In genomic region chr14:22885975-22886374, GRCh38 we compare ENCODE assay signal across 8 cellular contexts. TPM values are rescaled to one million over a fixed set of nuclear protein-coding genes. Genes with fewer than 3 reads are reported as not detected.
DNase-seq lines count a peak whose midpoint lies in the region; ATAC-seq and TF ChIP-seq lines count a peak whose summit lies in the region.
"Had no signal": no experiment of that assay in that cellular context is flagged by ENCODE, and none has a peak within 500 bp of the region (broad histone marks: within the 10 kb centered on the region; RNA-seq: fewer than 3 reads in every experiment).

No MANE protein-coding gene starts in this region.

- H4K20me1 ChIP-seq in H9 (ENCODE audit: control insufficient read depth, insufficient read depth, insufficient read length) (no peaks in the 10 kb centered on the region), hepatocyte (ENCODE audit: insufficient read depth, poor library complexity, severe bottlenecking) (no peaks in the 10 kb centered on the region), smooth muscle cell (ENCODE audit: low read depth) (no peaks in the 10 kb centered on the region)

- H3K23ac ChIP-seq in H9 (ENCODE audit: insufficient read length, low read depth, low read length), result no peak overlapping the region

- H2BK12ac ChIP-seq in H9 (ENCODE audit: insufficient read length, low read depth, low read length), result no peak overlapping the region

- DNase-seq in H9, result no peak
- DNase-seq in T-helper 17 cell, result no peak
- DNase-seq in hepatocyte (ENCODE audit: low spot score), result no peak
- DNase-seq in smooth muscle cell (lab: John Stamatoyannopoulos, UW; ENCODE audit: unreplicated experiment), result no peak
- no peak for DNase-seq in NCI-H82 (lab: John Stamatoyannopoulos, UW)
- DNase-seq in G401 (ENCODE audit: low spot score), result no peak
- DNase-seq in DMS53 (lab: John Stamatoyannopoulos, UW), result no peak

- H3K27me3 ChIP-seq in H9 (ENCODE audit: insufficient read depth, low read length), result peaks cover 3% of the 10 kb centered on the region; the same call in 1 of the 2 replicates
- H3K27me3 ChIP-seq in hepatocyte, result no peaks in the 10 kb centered on the region
- H3K27me3 ChIP-seq in smooth muscle cell (ENCODE audit: low read depth), result no peaks in the 10 kb centered on the region

- ATAC-seq in T-helper 17 cell, result no peak

- H3K4me1 Mint-ChIP-seq in H9 (peaks cover 35 to 42% of the 10 kb centered on the region in 2 experiments), T-helper 17 cell (peaks cover 54% of the 10 kb centered on the region)

- H3K36me3 ChIP-seq in hepatocyte (replicated peaks; ENCODE audit: insufficient read depth, low read depth) (no peaks in the 10 kb centered on the region), smooth muscle cell (ENCODE audit: low read depth) (no peaks in the 10 kb centered on the region)
- H3K36me3 ChIP-seq: HAP-1 had no signal

- no peak overlapping the region for H3K4me3 ChIP-seq in hepatocyte
- H3K4me3 ChIP-seq in smooth muscle cell, result no peak overlapping the region
- H3K4me3 ChIP-seq: HAP-1 had no signal

- no CpG with 5 or more reads among the region's 21 CpGs for WGBS in H9 (ENCODE audit: extremely low coverage, insufficient read length, low lambda C conversion rate)
- WGBS in hepatocyte (ENCODE audit: low lambda C conversion rate, missing lambda C conversion rate), result 94% methylated on average over 21 of the region's 21 CpGs
- 94% methylated on average over 21 of the region's 21 CpGs for WGBS in smooth muscle cell (ENCODE audit: low lambda C conversion rate)

- no peak overlapping the region for H4K8ac ChIP-seq in H9 (replicated peaks; ENCODE audit: insufficient read length, low read depth, low read length)

- H3K9me3 Mint-ChIP-seq in H9, result no peaks in the 10 kb centered on the region; a peak in 1 of 5 replicates

- in situ Hi-C loops in G401 (cut with HindIII; ENCODE audit: low sequenced_read_pairs), result no loop called here

- no peak overlapping the region for H2AK5ac ChIP-seq in H9 (ENCODE audit: insufficient read length, low read length)

- no peaks in the 10 kb centered on the region for H3K79me1 ChIP-seq in H9 (ENCODE audit: insufficient read depth, low read depth, low read length, poor library complexity, severe bottlenecking)

- TF ChIP-seq CTCF in H9 (conservative IDR thresholded peaks at IDR 0.05) (no peak), hepatocyte (IDR thresholded peaks at IDR 0.05; ENCODE audit: poor library complexity) (no peak), smooth muscle cell (IDR thresholded peaks at IDR 0.05; ENCODE audit: borderline replicate concordance, insufficient read depth, poor library complexity, severe bottlenecking) (no peak)

- H3T11ph ChIP-seq in H9 (ENCODE audit: low read length), result no peak overlapping the region

- no peak overlapping the region for H2BK15ac ChIP-seq in H9 (ENCODE audit: low read depth, low read length)

- H4K91ac ChIP-seq in H9 (ENCODE audit: insufficient read length, low read depth, low read length), result no peak overlapping the region

- H2BK20ac ChIP-seq in H9 (ENCODE audit: low read depth, low read length, poor library complexity, severe bottlenecking), result no peak overlapping the region

- H3K27me3 Mint-ChIP-seq in H9 (ENCODE audit: low read depth) (peaks cover 37% of the 10 kb centered on the region), T-helper 17 cell (no peaks in the 10 kb centered on the region)

- H3F3A ChIP-seq in smooth muscle cell (ENCODE audit: low read depth), result peaks cover 10% of the 10 kb centered on the region

- peaks cover 13% of the 10 kb centered on the region for H3K23me2 ChIP-seq in H9 (ENCODE audit: insufficient read length, low read depth, low read length, poor library complexity, severe bottlenecking)

- no peak overlapping the region for H3K4ac ChIP-seq in H9 (ENCODE audit: low read depth, low read length)

- peak overlapping the region; percentile 6 for H3K9ac ChIP-seq in H9 (ENCODE audit: extremely low read depth, insufficient read length, low read length)
- no peak overlapping the region for H3K9ac ChIP-seq in smooth muscle cell (ENCODE audit: low read depth)

- no peak overlapping the region for H2BK5ac ChIP-seq in H9 (ENCODE audit: insufficient read length, low read length)

- H3K9me3 ChIP-seq in H9 (ENCODE audit: control insufficient read depth, low read depth, low read length), result no peaks in the 10 kb centered on the region
- H3K9me3 ChIP-seq in T-helper 17 cell (ENCODE audit: control insufficient read depth, low read length, poor library complexity, severe bottlenecking), result no peaks in the 10 kb centered on the region
- H3K9me3 ChIP-seq in hepatocyte (ENCODE audit: low read depth), result no peaks in the 10 kb centered on the region
- H3K9me3 ChIP-seq in smooth muscle cell (replicated peaks; ENCODE audit: low read depth), result no peaks in the 10 kb centered on the region
- H3K9me3 ChIP-seq: HAP-1 had no signal

- H3K79me2 ChIP-seq in H9 (ENCODE audit: insufficient read depth, low read length) (no peaks in the 10 kb centered on the region), hepatocyte (peaks cover 4% of the 10 kb centered on the region), smooth muscle cell (ENCODE audit: low read depth) (no peaks in the 10 kb centered on the region)

- H3K56ac ChIP-seq in H9 (ENCODE audit: insufficient read length, low read depth, low read length), result no peak overlapping the region

- no peak overlapping the region for H3K18ac ChIP-seq in H9 (ENCODE audit: insufficient read length, low read depth, low read length)

- H3K14ac ChIP-seq in H9 (ENCODE audit: insufficient read depth, low read length), result peak overlapping the region; percentile 10; the same call in 1 of the 2 replicates

- no peak overlapping the region for H2BK120ac ChIP-seq in H9 (ENCODE audit: low read depth, low read length, poor library complexity, severe bottlenecking)

- H3K27ac Mint-ChIP-seq in H9 (peak overlapping the region in 1 of 3 experiments; percentile 33; a peak in 1 of 7 replicates), T-helper 17 cell (peak overlapping the region; percentile 91)

- H3K27ac ChIP-seq in H9 (ENCODE audit: insufficient read length, low read depth, low read length) (no peak overlapping the region), hepatocyte (peak overlapping the region; percentile 91), smooth muscle cell (ENCODE audit: low read depth) (no peak overlapping the region)

- no peaks in the 10 kb centered on the region; the same call in 1 of the 2 replicates for H3K4me1 ChIP-seq in H9 (ENCODE audit: insufficient read depth, low read length)
- H3K4me1 ChIP-seq in hepatocyte (ENCODE audit: insufficient read depth), result peaks cover 36% of the 10 kb centered on the region
- H3K4me1 ChIP-seq in smooth muscle cell (ENCODE audit: low read depth), result peaks cover 21% of the 10 kb centered on the region

- H4K5ac ChIP-seq in H9 (ENCODE audit: insufficient read length, low read depth, low read length), result no peak overlapping the region

- H3K4me3 Mint-ChIP-seq in H9, result peak overlapping the region; percentile 87 to 93
- H3K4me3 Mint-ChIP-seq in T-helper 17 cell, result peak overlapping the region; percentile 93

- H2AFZ ChIP-seq in H9 (ENCODE audit: low read length) (no peak overlapping the region), hepatocyte (peak overlapping the region; percentile 85), smooth muscle cell (ENCODE audit: low read depth) (no peak overlapping the region)

- H3K36me3 Mint-ChIP-seq in H9 (ENCODE audit: insufficient read depth in 1 of 3, low read depth in 3 of 3) (peaks cover 0 to 11% (median 6%) of the 10 kb centered on the region in 3 experiments; a peak in 3 of 7 replicates), T-helper 17 cell (ENCODE audit: low read depth) (peaks cover 5% of the 10 kb centered on the region)

- H3K4me2 ChIP-seq in H9 (ENCODE audit: insufficient read depth, insufficient read length, low read length) (peak overlapping the region; percentile 73), hepatocyte (peak overlapping the region; percentile 83), smooth muscle cell (peak overlapping the region; percentile 89)

- H3K9me2 ChIP-seq in hepatocyte (replicated peaks; ENCODE audit: insufficient read depth), result no peaks in the 10 kb centered on the region

RNA-seq across cellular contexts. Expression of gene REM2, which starts 3.0 kb away (rescaled TPM):
- total RNA-seq in H9 (2021) (1.2 and 1.4 TPM in 2 replicates), T-helper 17 cell (1 to 10 TPM; 7.2 to 8.7 TPM), hepatocyte (1.5 and 1.9 TPM in 2 replicates), smooth muscle cell (0.22 and 2.6 TPM in 2 replicates)
- polyA plus RNA-seq in hepatocyte (5.5 and 6.3 TPM in 2 replicates), smooth muscle cell (1.6 and 5.9 TPM in 2 replicates)
- total RNA-seq in G401 (2014; rRNA removed; shearing (Covaris generic)), result not detected in 2 replicates

RNA-seq across cellular contexts. Expression of gene LRP10, which starts 14.4 kb away (rescaled TPM):
- total RNA-seq in H9 (2021), result 12.7 and 13.3 TPM in 2 replicates
- total RNA-seq in T-helper 17 cell, result 10 to 100 TPM; 76.9 to 84.5 TPM
- total RNA-seq in hepatocyte, result 34.4 and 56.2 TPM in 2 replicates
- 92.7 and 117 TPM in 2 replicates for polyA plus RNA-seq in hepatocyte
- 32.4 and 38.8 TPM in 2 replicates for total RNA-seq in smooth muscle cell
- 81.2 and 87.1 TPM in 2 replicates for polyA plus RNA-seq in smooth muscle cell
- 37.1 and 41.5 TPM in 2 replicates for total RNA-seq in G401 (2014; rRNA removed; shearing (Covaris generic))

RNA-seq across cellular contexts. Expression of gene RBM23, which starts 33.0 kb away (rescaled TPM):
- total RNA-seq in H9 (2021) (77.2 and 79.0 TPM in 2 replicates), T-helper 17 cell (10 to 100 TPM; 77.3 to 88.9 TPM), hepatocyte (236 and 749 TPM in 2 replicates), smooth muscle cell (69.8 and 112 TPM in 2 replicates)
- polyA plus RNA-seq in hepatocyte (72.9 and 74.1 TPM in 2 replicates), smooth muscle cell (59.3 and 72.4 TPM in 2 replicates)
- 62.2 and 78.0 TPM in 2 replicates for total RNA-seq in G401 (2014; rRNA removed; shearing (Covaris generic))

RNA-seq across cellular contexts. Expression of gene PRMT5, which starts 43.2 kb away (rescaled TPM):
- total RNA-seq in H9 (2021) (141 and 147 TPM in 2 replicates), T-helper 17 cell (10 to 100 TPM; 22.8 to 33.9 TPM), hepatocyte (38.9 and 52.2 TPM in 2 replicates), smooth muscle cell (50.3 and 81.2 TPM in 2 replicates)
- polyA plus RNA-seq in hepatocyte (54.1 and 72.3 TPM in 2 replicates), smooth muscle cell (80.0 and 82.1 TPM in 2 replicates)
- 206 and 257 TPM in 2 replicates for total RNA-seq in G401 (2014; rRNA removed; shearing (Covaris generic))

RNA-seq across cellular contexts. Expression of gene MMP14, which starts 49.6 kb away (rescaled TPM):
- total RNA-seq in H9 (2021) (56.5 and 60.3 TPM in 2 replicates), T-helper 17 cell (1 to 10 TPM in 1 of 2 donors, under 1 TPM in 1; 0.85 to 1.0 TPM), hepatocyte (122 and 160 TPM in 2 replicates), smooth muscle cell (444 and 491 TPM in 2 replicates)
- polyA plus RNA-seq in hepatocyte (17.1 and 21.4 TPM in 2 replicates), smooth muscle cell (52.3 and 58.1 TPM in 2 replicates)
- total RNA-seq in G401 (2014; rRNA removed; shearing (Covaris generic)), result 294 and 298 TPM in 2 replicates
